ENCODE assay signal across 12 cellular contexts in the genomic region with DNA sequence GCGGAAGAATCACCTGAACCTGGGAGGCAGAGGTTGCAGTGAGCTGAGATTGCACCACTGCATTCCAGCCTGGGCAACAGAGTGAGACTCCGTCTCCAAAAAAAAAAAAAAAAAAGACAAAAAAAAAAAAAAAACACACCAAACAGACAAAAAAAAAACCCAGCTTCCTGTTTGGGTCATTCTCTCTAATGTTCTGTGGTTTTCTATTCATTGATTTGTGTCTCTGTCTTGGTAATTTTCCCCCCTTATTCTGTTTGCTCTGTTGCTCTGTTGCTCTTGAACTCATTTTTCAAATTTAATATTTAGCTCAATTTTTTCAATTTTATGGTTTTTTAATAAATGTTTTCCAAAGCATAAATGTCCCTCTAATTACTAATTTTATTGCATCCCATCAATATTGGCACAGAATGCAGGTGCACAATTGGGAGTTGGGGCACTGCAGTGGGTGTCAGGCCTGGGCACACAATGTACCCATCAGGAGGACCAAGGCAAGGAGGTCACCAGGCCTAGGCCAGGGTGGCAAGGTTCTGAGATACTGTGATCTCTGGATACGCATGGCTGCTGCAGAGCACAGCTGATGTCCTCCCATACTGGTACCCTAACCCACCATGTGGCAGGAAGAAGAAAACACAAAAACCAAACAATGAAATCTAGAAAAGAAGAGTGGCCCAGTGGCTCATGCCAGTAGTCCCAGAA. TPM values are rescaled to one million over a fixed set of nuclear protein-coding genes. Genes with fewer than 3 reads are reported as not detected.
DNase-seq lines count a peak whose midpoint lies in the region; ATAC-seq lines count a peak whose summit lies in the region.
"Had no signal": no experiment of that assay in that cellular context is flagged by ENCODE, and none has a peak within 500 bp of the region (broad histone marks: within the 10 kb centered on the region; RNA-seq: fewer than 3 reads in every experiment).

No MANE protein-coding gene starts in this region.

- H3K4me3 ChIP-seq in CD8-positive, alpha-beta memory T cell (ENCODE audit: low read length): no peak overlapping the region
- H3K4me3 ChIP-seq: ascending aorta, upper lobe of right lung had no signal

- CTCF ChIA-PET in CD8-positive, alpha-beta memory T cell (lab: Charles Lee): interaction anchor here (0.7 to 7.0 kb wide), 21 partner anchors 9 to 431 kb away, joined by 3 to 119 read pairs (median 8); partner anchors contain the start of genes ARL1 and GNPTAB

- peak overlapping the region in 4 of 7 donors; percentile 15 to 52 (median 34) for H3K4me3 Mint-ChIP-seq in CD8-positive, alpha-beta memory T cell
- H3K4me3 Mint-ChIP-seq in activated naive CD8-positive, alpha-beta T cell treated with anti-CD3 and anti-CD28 coated beads, Interleukin-2, amount 10 ng/mL, durations not matched to agents 7 days and 5 days: peak overlapping the region; percentile 68

- no peaks in the 10 kb centered on the region for H3K27me3 ChIP-seq in CD8-positive, alpha-beta memory T cell (ENCODE audit: insufficient read depth, low read length, poor library complexity, severe bottlenecking)
- H3K27me3 ChIP-seq: ascending aorta, upper lobe of right lung had no signal

- H3K36me3 Mint-ChIP-seq in CD8-positive, alpha-beta memory T cell: no peaks in the 10 kb centered on the region
- no peaks in the 10 kb centered on the region for H3K36me3 Mint-ChIP-seq in activated naive CD8-positive, alpha-beta T cell treated with anti-CD3 and anti-CD28 coated beads, Interleukin-2, amount 10 ng/mL, durations not matched to agents 7 days and 5 days

- peaks cover 10 to 19% (median 18%) of the 10 kb centered on the region in 3 donors for H3K4me1 Mint-ChIP-seq in CD8-positive, alpha-beta memory T cell
- peaks cover 12% of the 10 kb centered on the region for H3K4me1 Mint-ChIP-seq in activated naive CD8-positive, alpha-beta T cell treated with anti-CD3 and anti-CD28 coated beads, Interleukin-2, amount 10 ng/mL, durations not matched to agents 7 days and 5 days

- no peaks in the 10 kb centered on the region for H3K9me3 ChIP-seq in CD8-positive, alpha-beta memory T cell (ENCODE audit: low read length)
- H3K9me3 ChIP-seq: ascending aorta, upper lobe of right lung had no signal

- peak overlapping the region; percentile 9 to 86 (median 72) for H3K27ac Mint-ChIP-seq in CD8-positive, alpha-beta memory T cell
- peak overlapping the region; percentile 84 for H3K27ac Mint-ChIP-seq in activated naive CD8-positive, alpha-beta T cell treated with anti-CD3 and anti-CD28 coated beads, Interleukin-2, amount 10 ng/mL, durations not matched to agents 7 days and 5 days

- no peaks in the 10 kb centered on the region for H3K9me3 Mint-ChIP-seq in CD8-positive, alpha-beta memory T cell
- no peaks in the 10 kb centered on the region for H3K9me3 Mint-ChIP-seq in activated naive CD8-positive, alpha-beta T cell treated with anti-CD3 and anti-CD28 coated beads, Interleukin-2, amount 10 ng/mL, durations not matched to agents 7 days and 5 days

- peak; percentile 53 for ATAC-seq in GM19351 (IDR thresholded peaks at IDR 0.05; ENCODE audit: unreplicated experiment)
- ATAC-seq in HG03159 (IDR thresholded peaks at IDR 0.05; ENCODE audit: unreplicated experiment): peak; percentile 53
- peak; percentile 68 for ATAC-seq in activated naive CD8-positive, alpha-beta T cell treated with anti-CD3 and anti-CD28 coated beads, Interleukin-2, amount 10 ng/mL, durations not matched to agents 7 days and 5 days (ENCODE audit: low read depth)

- H3K36me3 ChIP-seq in CD8-positive, alpha-beta memory T cell (ENCODE audit: insufficient read depth, low read length): no peaks in the 10 kb centered on the region
- H3K36me3 ChIP-seq: ascending aorta, upper lobe of right lung had no signal

- POLR2A ChIA-PET in CD8-positive, alpha-beta memory T cell (lab: Charles Lee): interaction anchor here (0.6 to 1.5 kb wide), 5 partner anchors 8 to 223 kb away, joined by 3 to 14 read pairs (median 4); partner anchors contain the start of gene GNPTAB
- POLR2A ChIA-PET in activated naive CD8-positive, alpha-beta T cell treated with anti-CD3 and anti-CD28 coated beads, Interleukin-2, amount 10 ng/mL, durations not matched to agents 7 days and 5 days (lab: Charles Lee): interaction anchor here (0.6 to 1.1 kb wide), 6 partner anchors 10 to 67 kb away, joined by 3 to 8 read pairs (median 4); partner anchors contain the start of gene DRAM1

- peak in 2 of 5 donors; percentile 40 to 44 for DNase-seq in CD8-positive, alpha-beta memory T cell
- no peak for DNase-seq in activated naive CD8-positive, alpha-beta T cell treated with anti-CD3 and anti-CD28 coated beads, Interleukin-2, amount 10 ng/mL, durations not matched to agents 7 days and 5 days
- DNase-seq in NCI-H510A (lab: John Stamatoyannopoulos, UW): no peak
- DNase-seq in MV-4-11 (lab: John Stamatoyannopoulos, UW): no peak
- DNase-seq in cerebellar nuclear complex (lab: John Stamatoyannopoulos, UW): no peak
- no peak for DNase-seq in NCI-H1092 (lab: John Stamatoyannopoulos, UW)
- DNase-seq: activated CD4-positive, CD25-positive, alpha-beta regulatory T cell treated with anti-CD3 and anti-CD28 coated beads, Interleukin-2, amount 50 U/mL, for 72 hours; NCI-H1694 treated with DMSO at 0.1 percent for 48 hours; upper lobe of right lung had no signal

- H3K4me1 ChIP-seq in CD8-positive, alpha-beta memory T cell (ENCODE audit: insufficient read depth, low read length): peaks cover 11% of the 10 kb centered on the region
- H3K4me1 ChIP-seq: ascending aorta, upper lobe of right lung had no signal

- H3K27ac ChIP-seq in CD8-positive, alpha-beta memory T cell (ENCODE audit: low read depth, low read length): no peak overlapping the region
- H3K27ac ChIP-seq: ascending aorta, upper lobe of right lung had no signal

- peaks cover 0 to 3% of the 10 kb centered on the region in 2 donors for H3K27me3 Mint-ChIP-seq in CD8-positive, alpha-beta memory T cell
- peaks cover 5% of the 10 kb centered on the region for H3K27me3 Mint-ChIP-seq in activated naive CD8-positive, alpha-beta T cell treated with anti-CD3 and anti-CD28 coated beads, Interleukin-2, amount 10 ng/mL, durations not matched to agents 7 days and 5 days

RNA-seq across cellular contexts. Expression of gene GNPTAB, which starts 8.0 kb away (rescaled TPM):
- 10 to 100 TPM; 62.1 to 64.7 TPM for total RNA-seq in CD8-positive, alpha-beta memory T cell
- 49.7 TPM for polyA plus RNA-seq in CD8-positive, alpha-beta memory T cell
- 10 to 100 TPM; 89.5 to 91.1 TPM for total RNA-seq in activated naive CD8-positive, alpha-beta T cell treated with anti-CD3 and anti-CD28 coated beads, Interleukin-2, amount 10 ng/mL, durations not matched to agents 7 days and 5 days

RNA-seq across cellular contexts. Expression of gene DRAM1, which starts 38.6 kb away (rescaled TPM):
- 1 to 10 TPM; 8.9 to 9.7 TPM for total RNA-seq in CD8-positive, alpha-beta memory T cell
- 5.5 TPM for polyA plus RNA-seq in CD8-positive, alpha-beta memory T cell
- total RNA-seq in activated naive CD8-positive, alpha-beta T cell treated with anti-CD3 and anti-CD28 coated beads, Interleukin-2, amount 10 ng/mL, durations not matched to agents 7 days and 5 days: 1 to 10 TPM; 2.3 to 4.1 TPM
